Comparison of ENCODE assay signal across 1 cellular context in the genomic region with DNA sequence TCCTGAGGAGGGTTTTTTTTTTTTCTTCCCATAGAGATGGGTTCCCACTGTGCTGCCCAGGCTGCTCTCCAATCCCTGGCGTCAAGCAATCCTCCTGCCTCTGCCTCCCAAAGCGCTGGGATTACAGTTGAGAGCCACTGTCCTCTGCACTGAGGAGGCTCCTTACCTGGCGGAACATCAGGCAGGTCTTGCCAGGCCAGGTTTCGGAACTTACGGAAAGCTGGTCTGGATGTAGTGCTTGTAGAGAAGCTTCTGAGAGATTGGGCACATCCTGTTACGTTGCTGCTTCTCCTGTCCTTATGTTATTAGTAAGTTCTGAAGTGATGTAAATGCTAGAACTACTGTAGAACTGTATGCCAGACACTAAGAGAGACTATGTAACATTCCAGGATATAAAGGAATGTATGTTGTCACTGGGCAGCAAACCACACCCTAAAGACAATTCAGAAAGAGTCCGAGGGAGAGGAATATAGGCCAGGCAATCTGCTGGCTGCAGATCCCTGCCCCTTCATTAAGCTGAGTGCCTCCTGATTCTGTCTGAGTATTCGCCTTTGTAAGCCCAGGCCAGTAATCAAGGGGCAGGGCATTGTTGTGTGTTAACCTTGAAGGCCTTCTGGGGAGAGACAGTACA.
TF ChIP-seq lines count a peak whose summit lies in the region.

No MANE protein-coding gene starts in this region.

TF ChIP-seq in GM23338, 12 proteins besides CTCF, POLR2A, EP300 and RAD21 (continued from another document):
- TF ChIP-seq, protein P1, sequence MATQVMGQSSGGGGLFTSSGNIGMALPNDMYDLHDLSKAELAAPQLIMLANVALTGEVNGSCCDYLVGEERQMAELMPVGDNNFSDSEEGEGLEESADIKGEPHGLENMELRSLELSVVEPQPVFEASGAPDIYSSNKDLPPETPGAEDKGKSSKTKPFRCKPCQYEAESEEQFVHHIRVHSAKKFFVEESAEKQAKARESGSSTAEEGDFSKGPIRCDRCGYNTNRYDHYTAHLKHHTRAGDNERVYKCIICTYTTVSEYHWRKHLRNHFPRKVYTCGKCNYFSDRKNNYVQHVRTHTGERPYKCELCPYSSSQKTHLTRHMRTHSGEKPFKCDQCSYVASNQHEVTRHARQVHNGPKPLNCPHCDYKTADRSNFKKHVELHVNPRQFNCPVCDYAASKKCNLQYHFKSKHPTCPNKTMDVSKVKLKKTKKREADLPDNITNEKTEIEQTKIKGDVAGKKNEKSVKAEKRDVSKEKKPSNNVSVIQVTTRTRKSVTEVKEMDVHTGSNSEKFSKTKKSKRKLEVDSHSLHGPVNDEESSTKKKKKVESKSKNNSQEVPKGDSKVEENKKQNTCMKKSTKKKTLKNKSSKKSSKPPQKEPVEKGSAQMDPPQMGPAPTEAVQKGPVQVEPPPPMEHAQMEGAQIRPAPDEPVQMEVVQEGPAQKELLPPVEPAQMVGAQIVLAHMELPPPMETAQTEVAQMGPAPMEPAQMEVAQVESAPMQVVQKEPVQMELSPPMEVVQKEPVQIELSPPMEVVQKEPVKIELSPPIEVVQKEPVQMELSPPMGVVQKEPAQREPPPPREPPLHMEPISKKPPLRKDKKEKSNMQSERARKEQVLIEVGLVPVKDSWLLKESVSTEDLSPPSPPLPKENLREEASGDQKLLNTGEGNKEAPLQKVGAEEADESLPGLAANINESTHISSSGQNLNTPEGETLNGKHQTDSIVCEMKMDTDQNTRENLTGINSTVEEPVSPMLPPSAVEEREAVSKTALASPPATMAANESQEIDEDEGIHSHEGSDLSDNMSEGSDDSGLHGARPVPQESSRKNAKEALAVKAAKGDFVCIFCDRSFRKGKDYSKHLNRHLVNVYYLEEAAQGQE (IDR thresholded peaks at IDR 0.05; ENCODE audit: unreplicated experiment) = no peak
- TF ChIP-seq EZH2 (IDR thresholded peaks at IDR 0.05; ENCODE audit: low read depth, unreplicated experiment) = no peak
- TF ChIP-seq POLR2AphosphoS5 (IDR thresholded peaks at IDR 0.05; ENCODE audit: low read depth) = no peak
- TF ChIP-seq ZNF462 (CRISPR knock-in tag; IDR thresholded peaks at IDR 0.05) = no peak
